In the genomic region with DNA sequence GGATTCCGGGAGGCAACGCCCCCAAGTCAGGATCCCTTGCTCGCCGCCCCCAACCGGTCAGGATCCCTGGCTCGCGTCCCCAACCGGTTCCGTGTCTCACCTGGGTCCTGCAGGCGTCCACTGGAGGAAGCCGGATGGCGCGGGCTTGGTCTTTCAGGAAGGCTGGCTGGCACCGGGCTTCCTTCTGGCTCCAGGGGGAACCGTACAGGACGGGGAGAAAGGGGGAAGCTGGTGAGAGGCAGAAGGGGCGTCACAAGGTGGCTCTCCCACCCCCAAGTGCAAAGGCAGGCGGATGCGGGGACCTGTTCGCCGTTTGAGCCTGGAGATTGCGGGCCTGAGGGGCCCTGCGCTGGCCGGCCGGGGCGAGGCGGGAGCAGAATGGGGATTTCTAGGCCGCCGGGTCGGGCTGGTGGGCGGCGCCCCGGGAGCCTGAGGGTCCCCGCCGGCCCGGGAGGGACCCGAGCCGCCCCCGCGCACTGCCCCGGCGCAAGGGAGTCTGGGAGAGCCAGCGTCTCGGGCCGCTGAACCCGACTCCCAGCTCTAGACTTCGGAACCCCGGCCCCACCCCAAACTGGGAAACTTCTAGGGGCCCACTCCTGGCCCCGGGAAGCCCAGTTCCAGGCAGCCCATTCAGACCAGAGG, we compare ENCODE assay signal across 10 cellular contexts.
DNase-seq lines count a peak whose midpoint lies in the region; TF ChIP-seq lines count a peak whose summit lies in the region.
"Had no signal": no experiment of that assay in that cellular context is flagged by ENCODE, and none has a peak within 500 bp of the region (broad histone marks: within the 10 kb centered on the region; RNA-seq: fewer than 3 reads in every experiment).

No MANE protein-coding gene starts in this region.

- no peak overlapping the region for H3K27ac Mint-ChIP-seq in T-helper 1 cell treated with Interleukin-12 subunit alpha and Interleukin-12 subunit beta and Interleukin-4 antibody, amounts not matched to agents 30 μg/mL and 1 μg/mL, for 36 hours
- H3K27ac Mint-ChIP-seq: immature natural killer cell had no signal

- no peak overlapping the region for H2BK12ac ChIP-seq in mesenchymal stem cell (ENCODE audit: low read length in 2 of 2)

- no peak for TF ChIP-seq POLR2A in tibial nerve (IDR thresholded peaks at IDR 0.05)

- peaks cover 6 to 21% of the 10 kb centered on the region in 2 experiments for H3K36me3 ChIP-seq in mesenchymal stem cell (ENCODE audit: control insufficient read depth in 1 of 2, insufficient read depth in 2 of 2, low read depth in 1 of 2, low read length in 2 of 2)
- no peaks in the 10 kb centered on the region for H3K36me3 ChIP-seq in tibial nerve
- 0 out of 2 replicates have a peak, but pooled peaks cover 5% of the 10 kb centered on the region for H3K36me3 ChIP-seq in HAP-1 (replicated peaks)

- no peak for TF ChIP-seq CTCF in tibial nerve (IDR thresholded peaks at IDR 0.05)

- H2BK15ac ChIP-seq in mesenchymal stem cell (ENCODE audit: low read depth, poor library complexity, severe bottlenecking) = no peak overlapping the region

- H3K27me3 ChIP-seq in mesenchymal stem cell (ENCODE audit: control insufficient read depth in 1 of 2, insufficient read depth in 1 of 2, low read length in 2 of 2) = peaks cover 0 to 9% of the 10 kb centered on the region in 2 experiments
- H3K27me3 ChIP-seq in tibial nerve = peaks cover 0 to 69% of the 10 kb centered on the region in 2 donors
- H3K27me3 ChIP-seq in HAP-1 (ENCODE audit: low read depth) = 0 out of 2 replicates have a peak, but pooled peaks cover 2% of the 10 kb centered on the region

- WGBS in mesenchymal stem cell = 27% methylated on average over 39 of the region's 49 CpGs
- WGBS in tibial nerve, 2 donors = 0 to 27% methylated on average over 4 to 48 of the region's 49 CpGs

- DNase-seq in T-helper 1 cell (no peak), ecto neural progenitor cell (ENCODE audit: low spot score) (peak; percentile 60), mesenchymal stem cell (no peak), tibial nerve (ENCODE audit: low spot score in 2 of 2) (no peak), HAP-1 (ENCODE audit: low spot score in 2 of 2) (no peak), hypothalamus (lab: John Stamatoyannopoulos, UW) (no peak)
- no peak for DNase-seq in stimulated activated CD8-positive, alpha-beta memory T cell treated with anti-CD3 and anti-CD28 coated beads, Interleukin-4, amount 100 ng/mL, for 48 hours
- DNase-seq: immature natural killer cell, NCI-H774 had no signal

- H3K27ac ChIP-seq in mesenchymal stem cell (ENCODE audit: low read length, poor library complexity, severe bottlenecking) (no peak overlapping the region), tibial nerve (no peak overlapping the region)

- H3K4me3 ChIP-seq in mesenchymal stem cell (ENCODE audit: insufficient read depth in 1 of 2, low read depth in 1 of 2, low read length in 2 of 2) = peak overlapping the region in 1 of 2 experiments; percentile 51
- H3K4me3 ChIP-seq in tibial nerve = peak overlapping the region; percentile 9 to 41 (median 20)
- no peak overlapping the region for H3K4me3 ChIP-seq in HAP-1

- H3K9me3 ChIP-seq in mesenchymal stem cell (ENCODE audit: control insufficient read depth, low read length) (no peaks in the 10 kb centered on the region), tibial nerve (no peaks in the 10 kb centered on the region), HAP-1 (no peaks in the 10 kb centered on the region)

- peaks cover 26% of the 10 kb centered on the region for H3K4me1 Mint-ChIP-seq in T-helper 1 cell treated with Interleukin-12 subunit alpha and Interleukin-12 subunit beta and Interleukin-4 antibody, amounts not matched to agents 30 μg/mL and 1 μg/mL, for 36 hours (ENCODE audit: low read depth)

- H3K9me3 Mint-ChIP-seq in T-helper 1 cell treated with Interleukin-12 subunit alpha and Interleukin-12 subunit beta and Interleukin-4 antibody, amounts not matched to agents 30 μg/mL and 1 μg/mL, for 36 hours = no peaks in the 10 kb centered on the region

- peaks cover 6% of the 10 kb centered on the region for H3K36me3 Mint-ChIP-seq in T-helper 1 cell treated with Interleukin-12 subunit alpha and Interleukin-12 subunit beta and Interleukin-4 antibody, amounts not matched to agents 30 μg/mL and 1 μg/mL, for 36 hours (ENCODE audit: low read depth)
- H3K36me3 Mint-ChIP-seq: immature natural killer cell had no signal

- H4K91ac ChIP-seq in mesenchymal stem cell (ENCODE audit: low read length) = no peak overlapping the region

- H3K27me3 Mint-ChIP-seq in T-helper 1 cell treated with Interleukin-12 subunit alpha and Interleukin-12 subunit beta and Interleukin-4 antibody, amounts not matched to agents 30 μg/mL and 1 μg/mL, for 36 hours (ENCODE audit: low read depth) = no peaks in the 10 kb centered on the region

- H3K4ac ChIP-seq in mesenchymal stem cell (ENCODE audit: low read depth in 1 of 2, low read length in 2 of 2) = peak overlapping the region in 1 of 2 experiments; percentile 61

- peaks cover 12% of the 10 kb centered on the region for H3K4me1 ChIP-seq in mesenchymal stem cell (ENCODE audit: control insufficient read depth, insufficient read depth, low read depth, low read length)
- peaks cover 0 to 19% (median 0%) of the 10 kb centered on the region in 4 donors for H3K4me1 ChIP-seq in tibial nerve
- H3K4me1 ChIP-seq in HAP-1 = peaks cover 4% of the 10 kb centered on the region

- H2BK120ac ChIP-seq in mesenchymal stem cell (ENCODE audit: low read depth, low read length) = peak overlapping the region; percentile 19

- H3K23ac ChIP-seq in mesenchymal stem cell (ENCODE audit: low read length in 2 of 2) = peak overlapping the region in 1 of 2 experiments; percentile 40

- H3K9ac ChIP-seq in mesenchymal stem cell (ENCODE audit: low read length) = peak overlapping the region; percentile 58

- in situ Hi-C loops in HAP-1 (cut with MboI; ENCODE audit: low sequenced_read_pairs) = no loop called here

- no peak overlapping the region for H3K4me2 ChIP-seq in mesenchymal stem cell (ENCODE audit: low read length, poor library complexity, severe bottlenecking)

- peaks cover 7% of the 10 kb centered on the region for H3K79me1 ChIP-seq in mesenchymal stem cell (replicated peaks; ENCODE audit: low read length, poor library complexity, severe bottlenecking)

- H4K8ac ChIP-seq in mesenchymal stem cell (ENCODE audit: low read length) = peak overlapping the region; percentile 72

- H2AK5ac ChIP-seq in mesenchymal stem cell (ENCODE audit: low read length, severe bottlenecking) = no peak overlapping the region

- no peak overlapping the region for H2BK5ac ChIP-seq in mesenchymal stem cell (ENCODE audit: low read depth, low read length, poor library complexity, severe bottlenecking)

- H2AFZ ChIP-seq in mesenchymal stem cell (ENCODE audit: low read depth, low read length) = no peak overlapping the region

- H3K18ac ChIP-seq in mesenchymal stem cell (ENCODE audit: low read depth in 1 of 2, low read length in 2 of 2) = peak overlapping the region in 1 of 2 experiments; percentile 52

- H3K14ac ChIP-seq in mesenchymal stem cell (ENCODE audit: low read length in 2 of 2) = no peak overlapping the region

- no peak for TF ChIP-seq EP300 in tibial nerve (IDR thresholded peaks at IDR 0.05)

- H3K4me3 Mint-ChIP-seq in T-helper 1 cell treated with Interleukin-12 subunit alpha and Interleukin-12 subunit beta and Interleukin-4 antibody, amounts not matched to agents 30 μg/mL and 1 μg/mL, for 36 hours = peak overlapping the region; percentile 51
- H3K4me3 Mint-ChIP-seq: immature natural killer cell had no signal
